19 cellular contexts compared by ENCODE assay signal in genomic region chr1:243434594-243434993, GRCh38.
DNase-seq lines count a peak whose midpoint lies in the region; ATAC-seq and TF ChIP-seq lines count a peak whose summit lies in the region.
"Had no signal": no experiment of that assay in that cellular context is flagged by ENCODE, and none has a peak within 500 bp of the region (broad histone marks: within the 10 kb centered on the region; RNA-seq: fewer than 3 reads in every experiment).

No MANE protein-coding gene starts in this region.

- DNase-seq in NCI-H2171 treated with DMSO at 0.1 percent for 48 hours (lab: John Stamatoyannopoulos, UW) (peak; percentile 45), NCI-H2171 (lab: John Stamatoyannopoulos, UW) (no peak), NCI-H1694 treated with DMSO at 0.1 percent for 48 hours (lab: John Stamatoyannopoulos, UW) (peak; percentile 100), fibroblast of gingiva (ENCODE audit: low read depth) (peak; percentile 3), endodermal cell (no peak)
- no peak for DNase-seq in activated CD8-positive, alpha-beta memory T cell treated with anti-CD3 and anti-CD28 coated beads, Interleukin-2, amount 50 U/mL, for 48 hours
- DNase-seq: 8988T; CD4-positive, alpha-beta memory T cell; DND-41; GF-D8; NCI-H1105 treated with DMSO at 0.1 percent for 48 hours; NCI-H187 treated with DMSO at 0.1 percent for 48 hours; NCI-H510A had no signal

- no peaks in the 10 kb centered on the region for H3K27me3 ChIP-seq in endodermal cell (ENCODE audit: control insufficient read depth, insufficient read depth, low read length, poor library complexity, severe bottlenecking)

- no peaks in the 10 kb centered on the region for H3K36me3 ChIP-seq in endodermal cell (ENCODE audit: control insufficient read depth, insufficient read depth, low read length)
- H3K36me3 ChIP-seq: HAP-1 had no signal

- no peaks in the 10 kb centered on the region for H3K27me3 Mint-ChIP-seq in endodermal cell (ENCODE audit: insufficient read depth)
- H3K27me3 Mint-ChIP-seq: CD4-positive, alpha-beta memory T cell; IgD-negative memory B cell had no signal

- no peak for TF ChIP-seq CTCF in endodermal cell (conservative IDR thresholded peaks at IDR 0.05)

- no peak overlapping the region for H3K4me3 ChIP-seq in endodermal cell (ENCODE audit: low read length)
- H3K4me3 ChIP-seq: HAP-1, SK-N-MC had no signal

- no peaks in the 10 kb centered on the region for H3K9me3 Mint-ChIP-seq in endodermal cell
- H3K9me3 Mint-ChIP-seq: CD4-positive, alpha-beta memory T cell had no signal

- no peaks in the 10 kb centered on the region for H3K4me1 ChIP-seq in endodermal cell (ENCODE audit: control insufficient read depth, insufficient read depth, low read length)

- peaks cover 4% of the 10 kb centered on the region for H3K36me3 Mint-ChIP-seq in endodermal cell (ENCODE audit: low read depth)

- WGBS in endodermal cell (ENCODE audit: insufficient coverage in 1 of 2, insufficient read length in 1 of 2), 2 experiments = 83 to 100% methylated on average over 1 to 2 of the region's 2 CpGs

- H3K9me3 ChIP-seq in endodermal cell (ENCODE audit: control insufficient read depth, low read length) = no peaks in the 10 kb centered on the region
- H3K9me3 ChIP-seq: HAP-1 had no signal

- H3K27ac ChIP-seq in endodermal cell (ENCODE audit: low read depth, low read length) = no peak overlapping the region
- H3K27ac ChIP-seq: SK-N-MC had no signal

- H3K27ac Mint-ChIP-seq in endodermal cell = no peak overlapping the region
- H3K27ac Mint-ChIP-seq: IgD-negative memory B cell had no signal

- no peak overlapping the region for H3K9ac ChIP-seq in endodermal cell (ENCODE audit: extremely low read depth, low read length, poor library complexity, severe bottlenecking)

- H3K4me3 Mint-ChIP-seq in endodermal cell = no peak overlapping the region
- H3K4me3 Mint-ChIP-seq: CD4-positive, alpha-beta memory T cell; IgD-negative memory B cell had no signal

- ATAC-seq in GM21526 (IDR thresholded peaks at IDR 0.05; ENCODE audit: low FRiP score, unreplicated experiment) (no peak), GM21515 (IDR thresholded peaks at IDR 0.05; ENCODE audit: unreplicated experiment) (no peak)
- ATAC-seq: Panc1 had no signal

- H3K4me1 Mint-ChIP-seq in endodermal cell = peaks cover 6% of the 10 kb centered on the region

Comparison
In these comparisons a context has a peak if more than half of its experiments do, and no peak if none do; other contexts are left out.
1. DNase-seq: peak in NCI-H2171 treated with DMSO at 0.1 percent for 48 hours (single experiment), NCI-H1694 treated with DMSO at 0.1 percent for 48 hours (single experiment) and fibroblast of gingiva (single experiment); none in NCI-H2171 (single experiment), endodermal cell (single experiment) and activated CD8-positive, alpha-beta memory T cell treated with anti-CD3 and anti-CD28 coated beads, Interleukin-2, amount 50 U/mL, for 48 hours (single experiment).